11 cellular contexts compared by ENCODE assay signal in the genomic region with DNA sequence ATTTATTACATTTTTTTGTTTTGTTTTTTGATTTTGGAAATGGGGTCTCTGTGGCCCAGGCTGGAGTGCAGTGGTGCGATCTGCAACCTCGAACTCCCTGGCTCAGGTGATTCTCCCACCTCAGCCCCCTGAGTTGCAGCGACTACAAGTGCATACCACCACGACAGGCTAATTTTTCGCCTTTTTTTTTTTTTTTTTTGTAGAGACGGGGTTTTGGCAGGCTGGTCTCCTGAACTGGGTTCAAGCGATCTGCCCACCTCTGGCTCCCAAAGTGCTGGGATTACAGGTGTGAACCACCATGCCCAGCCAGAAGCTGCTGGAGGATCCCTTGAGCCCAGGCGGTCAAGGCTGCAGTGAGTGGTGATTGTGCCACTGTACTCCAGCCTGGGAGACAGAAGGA. TPM values are rescaled to one million over a fixed set of nuclear protein-coding genes. Genes with fewer than 3 reads are reported as not detected.
DNase-seq lines count a peak whose midpoint lies in the region; ATAC-seq and TF ChIP-seq lines count a peak whose summit lies in the region.
"Had no signal": no experiment of that assay in that cellular context is flagged by ENCODE, and none has a peak within 500 bp of the region (broad histone marks: within the 10 kb centered on the region; RNA-seq: fewer than 3 reads in every experiment).

No MANE protein-coding gene starts in this region.

- intact Hi-C loops in left ventricle myocardium inferior (cut with micrococcal nuclease) (no loop called here), left ventricle myocardium superior (cut with micrococcal nuclease) (no loop called here), prostate gland (cut with DNase I) (no loop called here)

- H3K4me1 ChIP-seq in left ventricle myocardium inferior: peaks cover 75% of the 10 kb centered on the region
- peaks cover 5% of the 10 kb centered on the region for H3K4me1 ChIP-seq in thymus (ENCODE audit: control insufficient read depth, insufficient read depth, low read length)
- no peaks in the 10 kb centered on the region for H3K4me1 ChIP-seq in prostate gland (replicated peaks)
- H3K4me1 ChIP-seq: SJCRH30 had no signal

- H3K27ac ChIP-seq in left ventricle myocardium inferior (replicated peaks) (no peak overlapping the region), thymus (ENCODE audit: low read depth) (no peak overlapping the region), prostate gland (no peak overlapping the region)
- H3K27ac ChIP-seq: SJCRH30 had no signal

- 96% methylated on average over 8 of the region's 8 CpGs for WGBS in thymus
- WGBS in prostate gland: 72% methylated on average over 8 of the region's 8 CpGs

- no peaks in the 10 kb centered on the region for H3K36me3 ChIP-seq in left ventricle myocardium inferior
- H3K36me3 ChIP-seq in thymus (ENCODE audit: control insufficient read depth, insufficient read depth): peaks cover 4% of the 10 kb centered on the region
- H3K36me3 ChIP-seq in prostate gland: no peaks in the 10 kb centered on the region

- H3K27me3 ChIP-seq in left ventricle myocardium inferior (ENCODE audit: low read depth) (no peaks in the 10 kb centered on the region), thymus (ENCODE audit: control insufficient read depth, insufficient read depth) (no peaks in the 10 kb centered on the region), prostate gland (replicated peaks; ENCODE audit: insufficient read depth) (no peaks in the 10 kb centered on the region)
- H3K27me3 ChIP-seq: SJCRH30 had no signal

- ATAC-seq in left ventricle myocardium superior (no peak), GM18517 (IDR thresholded peaks at IDR 0.05; ENCODE audit: unreplicated experiment) (no peak)
- ATAC-seq: stimulated activated naive CD8-positive, alpha-beta T cell treated with anti-CD3 and anti-CD28 coated beads, Interleukin-15, Interleukin-2, amounts not matched to agents 100 U/mL and 50 U/mL, for 24 hours had no signal

- DNase-seq in left ventricle myocardium inferior: no peak
- no peak for DNase-seq in left ventricle myocardium superior
- DNase-seq in foreskin fibroblast: no peak
- no peak for DNase-seq in NCI-H526 (lab: John Stamatoyannopoulos, UW)
- DNase-seq in prostate gland (ENCODE audit: low spot score): no peak
- DNase-seq: activated CD8-positive, alpha-beta memory T cell treated with anti-CD3 and anti-CD28 coated beads, Interleukin-2, amount 50 U/mL, for 4 hours; SJCRH30; stimulated activated naive CD8-positive, alpha-beta T cell treated with anti-CD3 and anti-CD28 coated beads, Interleukin-15, Interleukin-2, amounts not matched to agents 100 U/mL and 50 U/mL, for 24 hours had no signal

- H3K9me3 ChIP-seq in left ventricle myocardium inferior (replicated peaks) (peaks cover under 1% of the 10 kb centered on the region), thymus (ENCODE audit: control insufficient read depth) (no peaks in the 10 kb centered on the region), prostate gland (no peaks in the 10 kb centered on the region)
- H3K9me3 ChIP-seq: SJCRH30 had no signal

- TF ChIP-seq CTCF in left ventricle myocardium inferior (IDR thresholded peaks at IDR 0.05; ENCODE audit: borderline replicate concordance) (no peak), WI38 (IDR thresholded peaks at IDR 0.05; ENCODE audit: low read depth, low read length) (no peak), foreskin fibroblast (IDR thresholded peaks at IDR 0.05; ENCODE audit: low read depth, low read length) (no peak), prostate gland (IDR thresholded peaks at IDR 0.05) (no peak)

- TF ChIP-seq POLR2A in prostate gland (IDR thresholded peaks at IDR 0.05): no peak

- H3K4me3 ChIP-seq in left ventricle myocardium inferior (peak overlapping the region; percentile 90), WI38 (ENCODE audit: low read depth, low read length) (peak overlapping the region; percentile 15), foreskin fibroblast (ENCODE audit: low read depth in 1 of 2, low read length in 2 of 2) (peak overlapping the region; percentile 78 to 99), thymus (ENCODE audit: low read length) (peak overlapping the region; percentile 4), prostate gland (no peak overlapping the region)
- H3K4me3 ChIP-seq: SJCRH30 had no signal

RNA-seq across cellular contexts. Expression of a gene that starts 2.3 kb away (rescaled TPM):
- total RNA-seq in left ventricle myocardium inferior (17.2 TPM), left ventricle myocardium superior (17.6 TPM), prostate gland (10 to 100 TPM; 48.6 to 66.3 TPM)
- polyA plus RNA-seq in thymus: 32.7 TPM

Comparison
In these comparisons a context has a peak if more than half of its experiments do, and no peak if none do; other contexts are left out.
1. H3K4me3 ChIP-seq: peak in left ventricle myocardium inferior (single experiment), WI38 (single experiment), foreskin fibroblast (2 of 2) and thymus (single experiment); none in prostate gland (0 of 2).